Comparison of ENCODE assay signal across 19 cellular contexts in the genomic region with DNA sequence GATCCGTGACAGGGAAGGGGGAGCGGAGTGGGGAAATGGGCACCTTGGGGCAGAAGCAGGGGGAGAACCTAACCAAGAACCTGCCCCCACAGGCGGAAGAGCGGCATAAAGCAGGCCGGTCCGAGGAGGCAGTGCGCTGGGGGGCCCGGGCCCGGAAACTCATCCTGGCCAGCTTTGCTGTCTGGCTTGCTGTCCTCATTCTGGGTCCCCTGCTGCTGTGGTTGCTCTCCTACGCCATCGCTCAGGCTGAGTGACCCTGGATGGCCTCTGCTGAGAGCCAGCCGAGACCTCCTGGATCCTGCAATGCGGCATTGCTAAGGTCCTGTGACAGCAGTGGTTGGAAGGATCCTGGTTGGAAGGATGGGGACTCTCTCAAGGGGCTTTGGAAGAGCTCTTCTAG. TPM values are rescaled to one million over a fixed set of nuclear protein-coding genes. Genes with fewer than 3 reads are reported as not detected.
DNase-seq lines count a peak whose midpoint lies in the region; ATAC-seq and TF ChIP-seq lines count a peak whose summit lies in the region.
"Had no signal": no experiment of that assay in that cellular context is flagged by ENCODE, and none has a peak within 500 bp of the region (broad histone marks: within the 10 kb centered on the region; RNA-seq: fewer than 3 reads in every experiment).

No MANE protein-coding gene starts in this region.

- no peaks in the 10 kb centered on the region for H3K27me3 Mint-ChIP-seq in activated T-helper 17 cell treated with anti-CD3 and anti-CD28 coated beads, Interleukin-2, amount 50 U/mL, for 72 hours
- H3K27me3 Mint-ChIP-seq: memory B cell; stimulated activated naive CD8-positive, alpha-beta T cell treated with anti-CD3 and anti-CD28 coated beads, Interleukin-15, amount 100 ng/mL, for 72 hours had no signal

- 97% methylated on average over 13 of the region's 13 CpGs for WGBS in sigmoid colon, 2 donors

- intact Hi-C loops in cardiac septum (cut with DNase I) (no loop called here), sigmoid colon (cut with DNase I) (no loop called here)

- H3K36me3 Mint-ChIP-seq in activated T-helper 17 cell treated with anti-CD3 and anti-CD28 coated beads, Interleukin-2, amount 50 U/mL, for 72 hours (ENCODE audit: low read depth) = peaks cover 66% of the 10 kb centered on the region
- H3K36me3 Mint-ChIP-seq: natural killer cell had no signal

- ATAC-seq in RWPE2 (ENCODE audit: low read depth) = no peak
- ATAC-seq in activated T-helper 17 cell treated with anti-CD3 and anti-CD28 coated beads, Interleukin-2, amount 50 U/mL, for 72 hours (replicated peaks) = no peak
- ATAC-seq: natural killer cell; stimulated activated naive CD8-positive, alpha-beta T cell treated with anti-CD3 and anti-CD28 coated beads, Interleukin-15, amount 100 ng/mL, for 72 hours had no signal

- H3K27ac Mint-ChIP-seq in activated T-helper 17 cell treated with anti-CD3 and anti-CD28 coated beads, Interleukin-2, amount 50 U/mL, for 72 hours = peak overlapping the region; percentile 30
- H3K27ac Mint-ChIP-seq: memory B cell, natural killer cell had no signal

- H3K9me3 Mint-ChIP-seq in activated T-helper 17 cell treated with anti-CD3 and anti-CD28 coated beads, Interleukin-2, amount 50 U/mL, for 72 hours = no peaks in the 10 kb centered on the region
- H3K9me3 Mint-ChIP-seq: memory B cell; natural killer cell; stimulated activated naive CD8-positive, alpha-beta T cell treated with anti-CD3 and anti-CD28 coated beads, Interleukin-15, amount 100 ng/mL, for 72 hours had no signal

- no peak for TF ChIP-seq EP300 in sigmoid colon (IDR thresholded peaks at IDR 0.05)

- DNase-seq in RWPE2 (ENCODE audit: low spot score) = no peak
- peak; percentile 56 for DNase-seq in cardiac septum (ENCODE audit: low spot score)
- DNase-seq in sigmoid colon = peak; percentile 81
- DNase-seq in amygdala (lab: John Stamatoyannopoulos, UW) = no peak
- DNase-seq in NAMALWA (ENCODE audit: low spot score) = no peak
- DNase-seq in anterior cingulate cortex (lab: John Stamatoyannopoulos, UW) = no peak
- DNase-seq: activated CD4-positive, alpha-beta T cell treated with anti-CD3 and anti-CD28 coated beads for 1 hour; AML-193; caudate nucleus; effector CD4-positive, alpha-beta T cell; GOT3; islet precursor cell; natural killer cell; NCI-H1436 treated with DMSO at 0.1 percent for 48 hours; Peyer's patch; stimulated activated naive CD8-positive, alpha-beta T cell treated with anti-CD3 and anti-CD28 coated beads, Interleukin-15, amount 100 ng/mL, for 72 hours had no signal

- peaks cover 28% of the 10 kb centered on the region for H3K4me1 ChIP-seq in RWPE2 (ENCODE audit: insufficient read depth, poor library complexity, severe bottlenecking)
- peaks cover 0 to 45% (median 36%) of the 10 kb centered on the region in 4 donors for H3K4me1 ChIP-seq in sigmoid colon

- no peak overlapping the region for H3K4me3 Mint-ChIP-seq in activated T-helper 17 cell treated with anti-CD3 and anti-CD28 coated beads, Interleukin-2, amount 50 U/mL, for 72 hours
- H3K4me3 Mint-ChIP-seq: memory B cell; natural killer cell; stimulated activated naive CD8-positive, alpha-beta T cell treated with anti-CD3 and anti-CD28 coated beads, Interleukin-15, amount 100 ng/mL, for 72 hours had no signal

- no peak overlapping the region for H3K4me3 ChIP-seq in RWPE2 (ENCODE audit: severe bottlenecking)
- no peak overlapping the region for H3K4me3 ChIP-seq in sigmoid colon
- H3K4me3 ChIP-seq: hepatocyte, Peyer's patch had no signal

- peaks cover 21% of the 10 kb centered on the region for H3K4me1 Mint-ChIP-seq in activated T-helper 17 cell treated with anti-CD3 and anti-CD28 coated beads, Interleukin-2, amount 50 U/mL, for 72 hours

- no peaks in the 10 kb centered on the region for H3K9me3 ChIP-seq in RWPE2 (ENCODE audit: severe bottlenecking)
- no peaks in the 10 kb centered on the region for H3K9me3 ChIP-seq in sigmoid colon
- H3K9me3 ChIP-seq: Peyer's patch had no signal

- H3K27ac ChIP-seq in RWPE2 (ENCODE audit: poor library complexity, severe bottlenecking) (peak overlapping the region; percentile 97), sigmoid colon (peak overlapping the region; percentile 48 to 66 (median 58))
- H3K27ac ChIP-seq: hepatocyte, Peyer's patch had no signal

- TF ChIP-seq CTCF in RWPE2 (IDR thresholded peaks at IDR 0.05; ENCODE audit: poor library complexity, severe bottlenecking) (no peak), sigmoid colon (IDR thresholded peaks at IDR 0.05) (no peak)

- no peak for TF ChIP-seq POLR2A in sigmoid colon (IDR thresholded peaks at IDR 0.05)

- H3K27me3 ChIP-seq in RWPE2 (ENCODE audit: insufficient read depth, poor library complexity, severe bottlenecking) (no peaks in the 10 kb centered on the region), sigmoid colon (no peaks in the 10 kb centered on the region)
- H3K27me3 ChIP-seq: hepatocyte, Peyer's patch had no signal

- peaks cover 43% of the 10 kb centered on the region for H3K36me3 ChIP-seq in RWPE2 (ENCODE audit: low read depth)
- peaks cover 0 to 33% (median 8%) of the 10 kb centered on the region in 4 donors for H3K36me3 ChIP-seq in sigmoid colon

RNA-seq across cellular contexts. Expression of gene PHKG2, which starts 4.5 kb away (rescaled TPM):
- total RNA-seq in activated T-helper 17 cell treated with anti-CD3 and anti-CD28 coated beads, Interleukin-2, amount 50 U/mL, for 72 hours = 10 to 100 TPM; 30.0 to 43.3 TPM
- total RNA-seq in cardiac septum (13.2 TPM), sigmoid colon (10 to 100 TPM; 20.1 to 28.5 (median 23.7) TPM)
- 10 to 100 TPM; 19.2 to 45.0 (median 23.8) TPM for polyA plus RNA-seq in sigmoid colon

RNA-seq across cellular contexts. Expression of gene CFAP119, which starts 18.2 kb away (rescaled TPM):
- total RNA-seq in activated T-helper 17 cell treated with anti-CD3 and anti-CD28 coated beads, Interleukin-2, amount 50 U/mL, for 72 hours = 1 to 10 TPM; 2.9 TPM
- total RNA-seq in cardiac septum (1.0 TPM), sigmoid colon (1 to 10 TPM in 3 of 4 donors, under 1 TPM in 1; 0.82 to 2.8 (median 1.7) TPM)
- polyA plus RNA-seq in sigmoid colon = 10 to 100 TPM in 1 of 3 donors, 1 to 10 TPM in 1, not detected in 1; 3.7 to 11.9 TPM

RNA-seq across cellular contexts. Expression of gene RNF40, which starts 18.4 kb away (rescaled TPM):
- 10 to 100 TPM; 90.7 to 95.1 TPM for total RNA-seq in activated T-helper 17 cell treated with anti-CD3 and anti-CD28 coated beads, Interleukin-2, amount 50 U/mL, for 72 hours
- 47.9 TPM for total RNA-seq in cardiac septum
- total RNA-seq in sigmoid colon = 10 to 100 TPM; 48.1 to 53.9 (median 49.6) TPM
- polyA plus RNA-seq in sigmoid colon = 10 to 100 TPM; 34.8 to 79.3 (median 48.6) TPM

RNA-seq across cellular contexts. Expression of gene ZNF629, which starts 43.3 kb away (rescaled TPM):
- total RNA-seq in activated T-helper 17 cell treated with anti-CD3 and anti-CD28 coated beads, Interleukin-2, amount 50 U/mL, for 72 hours = under 1 TPM; 0.28 to 0.48 TPM
- total RNA-seq in cardiac septum = 22.7 TPM
- 10 to 100 TPM in 2 of 4 donors, 1 to 10 TPM in 2; 8.4 to 12.1 (median 10.3) TPM for total RNA-seq in sigmoid colon
- polyA plus RNA-seq in sigmoid colon = 1 to 10 TPM; 3.0 to 6.9 (median 3.5) TPM

RNA-seq across cellular contexts. Expression of gene SRCAP, which starts 44.7 kb away (rescaled TPM):
- total RNA-seq in activated T-helper 17 cell treated with anti-CD3 and anti-CD28 coated beads, Interleukin-2, amount 50 U/mL, for 72 hours = 10 to 100 TPM; 63.6 to 86.7 TPM
- total RNA-seq in cardiac septum (47.8 TPM), sigmoid colon (10 to 100 TPM; 13.2 to 39.1 (median 23.4) TPM)
- polyA plus RNA-seq in sigmoid colon = 10 to 100 TPM in 1 of 3 donors, 1 to 10 TPM in 2; 2.4 to 37.3 (median 9.0) TPM

Comparison
In these comparisons a context has a peak if more than half of its experiments do, and no peak if none do; other contexts are left out.
1. DNase-seq: peak in cardiac septum (single experiment) and sigmoid colon (single experiment); none in RWPE2 (single experiment), amygdala (0 of 56), NAMALWA (single experiment) and anterior cingulate cortex (0 of 58).